8 cellular contexts compared by ENCODE assay signal in genomic region chr3:186413615-186414415, GRCh38. TPM values are rescaled to one million over a fixed set of nuclear protein-coding genes. Genes with fewer than 3 reads are reported as not detected.
DNase-seq lines count a peak whose midpoint lies in the region; ATAC-seq and TF ChIP-seq lines count a peak whose summit lies in the region.

No MANE protein-coding gene starts in this region.

- ATAC-seq in CD8-positive, alpha-beta T cell = no peak
- peak; percentile 49 for ATAC-seq in GM21529 (IDR thresholded peaks at IDR 0.05; ENCODE audit: unreplicated experiment)
- ATAC-seq in heart right ventricle = peak; percentile 40 to 93 (median 78)

- H3K27me3 Mint-ChIP-seq in CD8-positive, alpha-beta T cell (ENCODE audit: low read depth) = peaks cover 15% of the 10 kb centered on the region

- H3K36me3 ChIP-seq in CD8-positive, alpha-beta T cell (ENCODE audit: insufficient read depth, low read length) = no peaks in the 10 kb centered on the region
- no peaks in the 10 kb centered on the region for H3K36me3 ChIP-seq in heart right ventricle
- H3K36me3 ChIP-seq in ovary = no peaks in the 10 kb centered on the region

- CTCF ChIA-PET in CD8-positive, alpha-beta T cell (lab: Charles Lee) = interaction anchor here (0.8 kb wide), 1 partner anchor 12 kb away, joined by 3 read pairs; no protein-coding TSS in a partner anchor

- peaks cover 19% of the 10 kb centered on the region for H3K4me1 Mint-ChIP-seq in CD8-positive, alpha-beta T cell (ENCODE audit: low read depth)

- H3K27ac Mint-ChIP-seq in CD8-positive, alpha-beta T cell = no peak overlapping the region

- no peak for TF ChIP-seq EP300 in ovary (IDR thresholded peaks at IDR 0.05)

- H3K4me3 Mint-ChIP-seq in CD8-positive, alpha-beta T cell = peak overlapping the region; percentile 75

- H3K4me1 ChIP-seq in CD8-positive, alpha-beta T cell (ENCODE audit: insufficient read depth, low read length) = peaks cover 8% of the 10 kb centered on the region
- H3K4me1 ChIP-seq in heart right ventricle (peaks cover 4 to 22% (median 18%) of the 10 kb centered on the region in 9 donors), ovary (ENCODE audit: insufficient read depth) (peaks cover 13% of the 10 kb centered on the region)

- no peak for TF ChIP-seq POLR2A in ovary (IDR thresholded peaks at IDR 0.05)

- no peak for DNase-seq in CD8-positive, alpha-beta T cell
- DNase-seq in NCI-H146 treated with DMSO at 0.1 percent for 48 hours (lab: John Stamatoyannopoulos, UW; ENCODE audit: unreplicated experiment) = peak; percentile 67
- peak; percentile 1 for DNase-seq in activated effector memory CD4-positive, alpha-beta T cell treated with Interleukin-2 at 50 U/mL for 16 hours
- peak; percentile 28 to 34 for DNase-seq in heart right ventricle
- peak in 4 of 5 donors; percentile 41 to 76 (median 70) for DNase-seq in ovary
- DNase-seq in AG08396 (ENCODE audit: low spot score) = no peak
- no peak for DNase-seq in NCI-H2081 (lab: John Stamatoyannopoulos, UW)

- peak overlapping the region; percentile 22 for H3K4me3 ChIP-seq in CD8-positive, alpha-beta T cell (ENCODE audit: low read depth, low read length)
- H3K4me3 ChIP-seq in heart right ventricle (peak overlapping the region in 8 of 10 donors; percentile 18 to 43 (median 40)), ovary (peak overlapping the region; percentile 11)

- H3K9me3 ChIP-seq in CD8-positive, alpha-beta T cell (ENCODE audit: low read length) = no peaks in the 10 kb centered on the region
- H3K9me3 ChIP-seq in heart right ventricle = no peaks in the 10 kb centered on the region
- H3K9me3 ChIP-seq in ovary = no peaks in the 10 kb centered on the region

- no peaks in the 10 kb centered on the region for H3K9me3 Mint-ChIP-seq in CD8-positive, alpha-beta T cell

- no peak overlapping the region for H3K27ac ChIP-seq in CD8-positive, alpha-beta T cell (ENCODE audit: low read depth, low read length)
- H3K27ac ChIP-seq in heart right ventricle (peak overlapping the region; percentile 44 to 85 (median 72)), ovary (peak overlapping the region in 1 of 2 donors; percentile 51)

- H3K36me3 Mint-ChIP-seq in CD8-positive, alpha-beta T cell = no peaks in the 10 kb centered on the region

- H3K27me3 ChIP-seq in CD8-positive, alpha-beta T cell (ENCODE audit: insufficient read depth, low read length) = no peaks in the 10 kb centered on the region
- H3K27me3 ChIP-seq in heart right ventricle (no peaks in the 10 kb centered on the region), ovary (no peaks in the 10 kb centered on the region)

- no peak for TF ChIP-seq CTCF in CD8-positive, alpha-beta T cell (IDR thresholded peaks at IDR 0.05)
- TF ChIP-seq CTCF in heart right ventricle (IDR thresholded peaks at IDR 0.05) = no peak
- no peak for TF ChIP-seq CTCF in ovary (IDR thresholded peaks at IDR 0.05)

- POLR2A ChIA-PET in CD8-positive, alpha-beta T cell (lab: Charles Lee) = no interaction called here

- intact Hi-C loops in CD8-positive, alpha-beta T cell (cut with DNase I, micrococcal nuclease) = no loop called here
- intact Hi-C loops in heart right ventricle (cut with DNase I) (loop anchor here in 2 of 10 donors (5.0 kb wide), 2 partner anchors 52 to 1028 kb away; partner anchors contain the start of gene DGKG (in 1 of the 2)), ovary (cut with DNase I) (loop anchor here in 1 of 4 donors (5.0 kb wide), 1 partner anchor 52 kb away; the partner anchor contains the start of gene DGKG)

- 6 to 7% methylated on average over 22 of the region's 22 CpGs for WGBS in heart right ventricle, 2 donors
- 5 to 10% (median 9%) methylated on average over 22 of the region's 22 CpGs for WGBS in ovary, 3 donors

RNA-seq across cellular contexts. Expression of gene DGKG, which starts 51.8 kb away (rescaled TPM):
- total RNA-seq in CD8-positive, alpha-beta T cell = not detected
- 10 to 100 TPM; 14.6 to 75.7 (median 45.4) TPM for total RNA-seq in heart right ventricle
- 10 to 100 TPM in 1 of 2 donors, 1 to 10 TPM in 1; 7.2 to 12.3 TPM for polyA plus RNA-seq in heart right ventricle
- 1 to 10 TPM; 1.4 to 6.7 (median 4.1) TPM for total RNA-seq in ovary
- 1 to 10 TPM; 1.0 to 7.0 TPM for polyA plus RNA-seq in ovary

Comparison
In these comparisons a context has a peak if more than half of its experiments do, and no peak if none do; other contexts are left out.
1. DNase-seq: peak in NCI-H146 treated with DMSO at 0.1 percent for 48 hours (single experiment), activated effector memory CD4-positive, alpha-beta T cell treated with Interleukin-2 at 50 U/mL for 16 hours (single experiment), heart right ventricle (2 of 2) and ovary (4 of 5); none in CD8-positive, alpha-beta T cell (0 of 7), AG08396 (single experiment) and NCI-H2081 (0 of 2).
2. Peak in every context shown above with its lines, with median percentiles within 50 percentile points of each other: H3K4me3 ChIP-seq.